ENCODE assay signal across 8 cellular contexts in the genomic region with DNA sequence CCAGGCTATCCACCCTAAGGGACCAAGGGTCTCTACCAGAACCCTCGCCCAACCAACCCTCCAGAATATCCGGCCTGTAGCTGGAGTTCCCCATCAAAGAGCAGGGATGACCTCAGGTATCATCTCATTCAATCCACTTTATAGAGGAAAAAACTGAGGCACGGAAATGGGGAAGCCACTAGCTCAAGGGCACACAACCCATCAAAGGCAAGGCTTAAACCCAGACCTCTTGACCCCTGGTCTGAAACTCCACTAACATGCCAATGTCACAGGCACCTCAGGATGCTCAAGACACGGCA. TPM values are rescaled to one million over a fixed set of nuclear protein-coding genes. Genes with fewer than 3 reads are reported as not detected.
DNase-seq lines count a peak whose midpoint lies in the region; ATAC-seq and TF ChIP-seq lines count a peak whose summit lies in the region.

No MANE protein-coding gene starts in this region.

- H3K9ac ChIP-seq in BLaER1 (peak overlapping the region; percentile 90), neural cell (ENCODE audit: low read length) (peak overlapping the region; percentile 85)

- H3K4me2 ChIP-seq in BLaER1 (peak overlapping the region; percentile 99), neural cell (ENCODE audit: low read length) (peak overlapping the region; percentile 98)

- H3K4me3 ChIP-seq in BLaER1 (peak overlapping the region; percentile 88), NB4 (ENCODE audit: low read depth, low read length) (peak overlapping the region; percentile 84), neural cell (ENCODE audit: low read length) (peak overlapping the region; percentile 97)
- H3K4me3 ChIP-seq in effector memory CD4-positive, alpha-beta T cell (ENCODE audit: insufficient read depth, low read depth, low read length, poor library complexity, severe bottlenecking), result peak overlapping the region; percentile 73

- H3K9me3 ChIP-seq in BLaER1 (no peaks in the 10 kb centered on the region), neural cell (ENCODE audit: low read length) (no peaks in the 10 kb centered on the region)
- H3K9me3 ChIP-seq in effector memory CD4-positive, alpha-beta T cell (ENCODE audit: control insufficient read depth, low read length), result no peaks in the 10 kb centered on the region

- H3K27ac ChIP-seq in BLaER1 (peak overlapping the region; percentile 82), neural cell (ENCODE audit: low read length) (peak overlapping the region; percentile 59)
- H3K27ac ChIP-seq in effector memory CD4-positive, alpha-beta T cell (ENCODE audit: insufficient read depth, low read length, poor library complexity, severe bottlenecking), result peak overlapping the region; percentile 65

- ATAC-seq in HG03442 (IDR thresholded peaks at IDR 0.05; ENCODE audit: unreplicated experiment) (no peak), GM18868 (IDR thresholded peaks at IDR 0.05; ENCODE audit: unreplicated experiment) (no peak)

- no peaks in the 10 kb centered on the region for H3F3A ChIP-seq in neural cell (ENCODE audit: insufficient read depth, low read length, poor library complexity, severe bottlenecking)

- H3K36me3 ChIP-seq in BLaER1 (peaks cover 38% of the 10 kb centered on the region), neural cell (ENCODE audit: insufficient read depth, low read length) (no peaks in the 10 kb centered on the region)
- peaks cover 15% of the 10 kb centered on the region for H3K36me3 ChIP-seq in effector memory CD4-positive, alpha-beta T cell (ENCODE audit: control insufficient read depth, insufficient read depth, low read length)

- H3K9me2 ChIP-seq in neural cell (ENCODE audit: insufficient read depth, low read length), result no peaks in the 10 kb centered on the region

- H3K27me3 ChIP-seq in BLaER1, result no peaks in the 10 kb centered on the region
- no peaks in the 10 kb centered on the region for H3K27me3 ChIP-seq in effector memory CD4-positive, alpha-beta T cell (replicated peaks; ENCODE audit: control insufficient read depth, insufficient read depth, low read length, poor library complexity, severe bottlenecking)
- H3K27me3 ChIP-seq in neural cell (ENCODE audit: insufficient read depth, low read depth, low read length), result no peaks in the 10 kb centered on the region

- H4K20me1 ChIP-seq in BLaER1 (peaks cover 59% of the 10 kb centered on the region), neural cell (ENCODE audit: insufficient read depth) (peaks cover 24% of the 10 kb centered on the region)

- DNase-seq in NB4 (ENCODE audit: low read depth) (no peak), foreskin melanocyte (no peak), iPS-NIHi7 (ENCODE audit: extremely low spot score) (no peak)
- no peak for DNase-seq in effector memory CD4-positive, alpha-beta T cell

- no peak for TF ChIP-seq POLR2A in NB4 (IDR thresholded peaks at IDR 0.05; ENCODE audit: extremely low read depth, insufficient read length)

- peaks cover 54% of the 10 kb centered on the region for H3K4me1 ChIP-seq in BLaER1
- peaks cover 27% of the 10 kb centered on the region for H3K4me1 ChIP-seq in effector memory CD4-positive, alpha-beta T cell (ENCODE audit: control insufficient read depth, insufficient read depth, low read length, poor library complexity, severe bottlenecking)

- no peak overlapping the region for H2AFZ ChIP-seq in neural cell (ENCODE audit: low read depth, low read length)

- TF ChIP-seq CTCF in NB4 (IDR thresholded peaks at IDR 0.05; ENCODE audit: low read depth, low read length), result no peak
- no peak for TF ChIP-seq CTCF in neural cell (IDR thresholded peaks at IDR 0.05; ENCODE audit: poor library complexity, severe bottlenecking)

- no peak for TF ChIP-seq EP300 in neural cell (conservative IDR thresholded peaks at IDR 0.05; ENCODE audit: poor library complexity, severe bottlenecking)

- no peak for TF ChIP-seq RAD21 in neural cell (conservative IDR thresholded peaks at IDR 0.05)

- H3K79me2 ChIP-seq in neural cell (replicated peaks; ENCODE audit: insufficient read depth, low read length), result peaks cover 46% of the 10 kb centered on the region

TF ChIP-seq in neural cell, 6 proteins besides CTCF, POLR2A, EP300 and RAD21:
- no peak for TF ChIP-seq MXI1 (conservative IDR thresholded peaks at IDR 0.05; ENCODE audit: poor library complexity, severe bottlenecking)
- no peak for TF ChIP-seq SMC3 (conservative IDR thresholded peaks at IDR 0.05; ENCODE audit: poor library complexity)

RNA-seq across cellular contexts. Expression of gene TBC1D10B, which starts 1.6 kb away (rescaled TPM):
- polyA plus RNA-seq in neural cell, result 24.1 and 32.5 TPM in 2 replicates
- 40.5 and 44.6 TPM in 2 replicates for polyA minus RNA-seq in neural cell

RNA-seq across cellular contexts. Expression of gene MYL11, which starts 5.9 kb away (rescaled TPM):
- not detected in 2 replicates for polyA plus RNA-seq in neural cell
- polyA minus RNA-seq in neural cell, result not detected in 2 replicates

RNA-seq across cellular contexts. Expression of gene SEPTIN1, which starts 13.6 kb away (rescaled TPM):
- 0.38 TPM in 1 of 2 replicates, not detected in the other for polyA plus RNA-seq in neural cell
- polyA minus RNA-seq in neural cell, result 0.81 TPM in 1 of 2 replicates, not detected in the other

RNA-seq across cellular contexts. Expression of gene CD2BP2, which starts 13.6 kb away (rescaled TPM):
- polyA plus RNA-seq in neural cell, result 76.3 and 83.3 TPM in 2 replicates
- polyA minus RNA-seq in neural cell, result 55.1 and 61.6 TPM in 2 replicates

RNA-seq across cellular contexts. Expression of gene ZNF48, which starts 26.5 kb away (rescaled TPM):
- polyA plus RNA-seq in neural cell, result 42.3 and 48.9 TPM in 2 replicates
- 74.0 and 82.3 TPM in 2 replicates for polyA minus RNA-seq in neural cell
